ENCODE assay signal across 23 cellular contexts in genomic region chr14:76245097-76245496, GRCh38.
DNase-seq lines count a peak whose midpoint lies in the region; ATAC-seq, FAIRE-seq and TF ChIP-seq lines count a peak whose summit lies in the region.
"Had no signal": no experiment of that assay in that cellular context is flagged by ENCODE, and none has a peak within 500 bp of the region (broad histone marks: within the 10 kb centered on the region; RNA-seq: fewer than 3 reads in every experiment).

No MANE protein-coding gene starts in this region.

- FAIRE-seq in HepG2 (lab: Jason Lieb, UNC) (no peak), astrocyte (lab: Jason Lieb, UNC) (no peak)
- FAIRE-seq: H54 had no signal

- peaks cover 4% of the 10 kb centered on the region for H3K36me3 Mint-ChIP-seq in astrocyte (ENCODE audit: low read depth, unreplicated experiment)

- peaks cover 5% of the 10 kb centered on the region for H3K9me3 Mint-ChIP-seq in astrocyte (ENCODE audit: unreplicated experiment)

- no TSS peak for BruUV-seq in HepG2 (replicated peaks; lab: Mats Ljungman, UMichigan)

- TF ChIP-seq RAD21 in HepG2 (CRISPR knock-in tag; IDR thresholded peaks at IDR 0.05) = no peak

- H3K27me3 ChIP-seq in HepG2 (ENCODE audit: control insufficient read depth in 1 of 2, insufficient read depth in 2 of 2, low read length in 2 of 2) = no peaks in the 10 kb centered on the region
- no peaks in the 10 kb centered on the region for H3K27me3 ChIP-seq in right lobe of liver
- H3K27me3 ChIP-seq in astrocyte (ENCODE audit: insufficient read depth, low read length) = no peaks in the 10 kb centered on the region
- no peaks in the 10 kb centered on the region for H3K27me3 ChIP-seq in esophagus muscularis mucosa

- H2AFZ ChIP-seq in HepG2 (ENCODE audit: low read length) = no peak overlapping the region
- H2AFZ ChIP-seq in astrocyte (ENCODE audit: low read depth, low read length) = no peak overlapping the region

- H3K79me2 ChIP-seq in HepG2 (ENCODE audit: insufficient read depth, low read length) (no peaks in the 10 kb centered on the region), astrocyte (ENCODE audit: insufficient read depth, low read length) (no peaks in the 10 kb centered on the region)

- CTCF ChIA-PET in HepG2 (lab: Yijun Ruan, JAX; ENCODE audit: low intra/inter-chr PET ratio, low total read pairs) = no interaction called here

- H3K9me3 ChIP-seq in HepG2 (ENCODE audit: low read length) = no peaks in the 10 kb centered on the region
- no peaks in the 10 kb centered on the region for H3K9me3 ChIP-seq in right lobe of liver
- H3K9me3 ChIP-seq in astrocyte (ENCODE audit: insufficient read depth, low read depth, low read length) = no peaks in the 10 kb centered on the region
- peaks cover 0 to 21% (median 6%) of the 10 kb centered on the region in 4 donors for H3K9me3 ChIP-seq in esophagus muscularis mucosa

- in situ Hi-C loops in HepG2 (cut with HindIII; ENCODE audit: extremely low pct_ligation_motif_present, low pct_unique_long_range_greater_than_20kb) = no loop called here

- H3K9ac ChIP-seq in HepG2 (ENCODE audit: insufficient read depth, low read depth, low read length) (no peak overlapping the region), astrocyte (ENCODE audit: low read length) (no peak overlapping the region)

- TF ChIP-seq EP300 in HepG2 (IDR thresholded peaks at IDR 0.05; ENCODE audit: low read depth in 2 of 2, low read length in 2 of 2) (no peak), HepG2 (CRISPR knock-in tag; IDR thresholded peaks at IDR 0.05; ENCODE audit: borderline replicate concordance) (no peak), esophagus muscularis mucosa (IDR thresholded peaks at IDR 0.05) (no peak)

- no peak overlapping the region for H3K27ac Mint-ChIP-seq in astrocyte (ENCODE audit: unreplicated experiment)

- ATAC-seq in HepG2 (no peak; the same call in 2 of the 3 replicates), right lobe of liver (no peak), left colon (no peak)
- ATAC-seq: Panc1 had no signal

- H3K4me2 ChIP-seq in HepG2 (ENCODE audit: low read depth, low read length) (no peak overlapping the region), astrocyte (ENCODE audit: low read length) (no peak overlapping the region)

- peak; percentile 28 for DNase-seq in HepG2 (ENCODE audit: low spot score)
- DNase-seq in right lobe of liver = no peak
- DNase-seq in astrocyte (ENCODE audit: low read depth) = peak; percentile 12
- DNase-seq in iris pigment epithelial cell (ENCODE audit: low read depth) = peak; percentile 19
- no peak for DNase-seq in NCI-H1417 treated with DMSO at 0.1 percent for 48 hours (lab: John Stamatoyannopoulos, UW)
- DNase-seq in left colon = no peak
- DNase-seq in esophagus muscularis mucosa (ENCODE audit: extremely low spot score) = no peak
- DNase-seq in NCI-H2196 (lab: John Stamatoyannopoulos, UW; ENCODE audit: unreplicated experiment) = no peak
- DNase-seq: 8988T, ACHN, Calu3, DND-41, KBM-7, MM.1S, NCI-H1694, NCI-H2029 treated with DMSO at 0.1 percent for 48 hours, NCI-H2227 treated with DMSO at 0.1 percent for 48 hours, NCI-H526 treated with DMSO at 0.1 percent for 48 hours, SHP77 treated with DMSO at 0.1 percent for 48 hours had no signal

- no peak for TF ChIP-seq POLR2A in HepG2 (IDR thresholded peaks at IDR 0.05; ENCODE audit: insufficient read depth in 1 of 2, low read depth in 2 of 2, low read length in 2 of 2)
- TF ChIP-seq POLR2A in right lobe of liver (IDR thresholded peaks at IDR 0.05) = no peak
- TF ChIP-seq POLR2A in esophagus muscularis mucosa (IDR thresholded peaks at IDR 0.05; ENCODE audit: low read depth) = no peak

- no peak overlapping the region for H3K4me3 Mint-ChIP-seq in astrocyte (ENCODE audit: unreplicated experiment)

- 89% methylated on average over 1 of the region's 1 CpG for WGBS in HepG2 (ENCODE audit: low lambda C conversion rate)
- whole genome bisulfite sequencing in right lobe of liver (ENCODE audit: insufficient coverage, low coverage, low lambda C conversion rate, missing lambda C conversion rate) = 63% methylated on average over 1 of the region's 1 CpG
- 95% methylated on average over 1 of the region's 1 CpG for WGBS in esophagus muscularis mucosa

- H3K4me1 ChIP-seq in HepG2 (ENCODE audit: insufficient read depth, low read length) (no peaks in the 10 kb centered on the region), right lobe of liver (no peaks in the 10 kb centered on the region), astrocyte (ENCODE audit: insufficient read depth, low read length) (no peaks in the 10 kb centered on the region), esophagus muscularis mucosa (no peaks in the 10 kb centered on the region)

- no peak for TF ChIP-seq CTCF in HepG2 (CRISPR knock-in tag; IDR thresholded peaks at IDR 0.05)
- no peak for TF ChIP-seq CTCF in right lobe of liver (IDR thresholded peaks at IDR 0.05)
- TF ChIP-seq CTCF in astrocyte (IDR thresholded peaks at IDR 0.05; ENCODE audit: insufficient read depth, low read depth, low read length) = no peak
- no peak for TF ChIP-seq CTCF in esophagus muscularis mucosa (IDR thresholded peaks at IDR 0.05)

- no peaks in the 10 kb centered on the region for H4K20me1 ChIP-seq in HepG2 (ENCODE audit: insufficient read depth, low read length)
- no peaks in the 10 kb centered on the region for H4K20me1 ChIP-seq in astrocyte (ENCODE audit: insufficient read depth, low read length)

- H3K27ac ChIP-seq in HepG2 (ENCODE audit: extremely low read length, insufficient read depth, low read length) = no peak overlapping the region
- no peak overlapping the region for H3K27ac ChIP-seq in right lobe of liver
- H3K27ac ChIP-seq in astrocyte (ENCODE audit: low read depth, low read length) = no peak overlapping the region
- no peak overlapping the region for H3K27ac ChIP-seq in esophagus muscularis mucosa (replicated peaks in 1 of 4)
- H3K27ac ChIP-seq: HL-60, RWPE1 had no signal

- intact Hi-C loops in HepG2 (cut with micrococcal nuclease; ENCODE audit: unreplicated experiment) = no loop called here
- intact Hi-C loops in right lobe of liver (cut with DNase I) = no loop called here
- intact Hi-C loops in left colon (cut with DNase I, micrococcal nuclease) = no loop called here
- intact Hi-C loops in esophagus muscularis mucosa (cut with DNase I) = no loop called here

- POLR2A ChIA-PET in HepG2 (lab: Yijun Ruan, JAX) = no interaction called here

- H3K36me3 ChIP-seq in HepG2 (replicated peaks in 1 of 2; ENCODE audit: control insufficient read depth in 1 of 2, insufficient read depth in 2 of 2, low read length in 2 of 2) (no peaks in the 10 kb centered on the region), right lobe of liver (no peaks in the 10 kb centered on the region), astrocyte (ENCODE audit: insufficient read depth, low read length) (no peaks in the 10 kb centered on the region), esophagus muscularis mucosa (no peaks in the 10 kb centered on the region)

- H3K27me3 Mint-ChIP-seq in astrocyte (ENCODE audit: low read depth, unreplicated experiment) = peaks cover 7% of the 10 kb centered on the region

- H3K4me1 Mint-ChIP-seq in astrocyte (ENCODE audit: low read depth, unreplicated experiment) = no peaks in the 10 kb centered on the region

- H3K4me3 ChIP-seq in HepG2 (replicated peaks in 1 of 3; ENCODE audit: insufficient read depth in 1 of 3, low read depth in 2 of 3, low read length in 3 of 3) (no peak overlapping the region), right lobe of liver (no peak overlapping the region), astrocyte (ENCODE audit: insufficient read depth, low read depth, low read length) (no peak overlapping the region), esophagus muscularis mucosa (no peak overlapping the region)

TF ChIP-seq in HepG2, 621 proteins besides CTCF, POLR2A, EP300 and RAD21:
- TF ChIP-seq MED8 (CRISPR knock-in tag; IDR thresholded peaks at IDR 0.05; ENCODE audit: insufficient replicate concordance) (no peak), HDAC6 (IDR thresholded peaks at IDR 0.05; ENCODE audit: low read depth, low read length) (no peak)

Comparison
In these comparisons a context has a peak if more than half of its experiments do, and no peak if none do; other contexts are left out.
1. DNase-seq: peak in HepG2 (single experiment), astrocyte (single experiment) and iris pigment epithelial cell (single experiment); none in right lobe of liver (0 of 3), NCI-H1417 treated with DMSO at 0.1 percent for 48 hours (single experiment), left colon (0 of 2), esophagus muscularis mucosa (single experiment) and NCI-H2196 (single experiment).